ENCODE assay signal across 8 cellular contexts in genomic region chr19:44164673-44165512, GRCh38. TPM values are rescaled to one million over a fixed set of nuclear protein-coding genes. Genes with fewer than 3 reads are reported as not detected.
DNase-seq lines count a peak whose midpoint lies in the region; ATAC-seq, FAIRE-seq and TF ChIP-seq lines count a peak whose summit lies in the region.

Gene ZNF226, plus strand, starts transcription at chr19:44165100. Its CDS starts 4,981 bp downstream, at chr19:44170081.

- peak within 1 kb of the TSS; percentile 91 for H3K4me2 ChIP-seq in smooth muscle cell

- H3F3A ChIP-seq in smooth muscle cell (ENCODE audit: low read depth) = no peaks in the 10 kb centered on the region

- under 1% methylated on average over 32 of the region's 32 CpGs for WGBS in smooth muscle cell (ENCODE audit: low lambda C conversion rate)

- H3K4me3 ChIP-seq in cardiac fibroblast (replicated peaks in 1 of 2; ENCODE audit: low read depth in 2 of 2, low read length in 2 of 2) (peak within 1 kb of the TSS; percentile 63 to 91), smooth muscle cell (peak within 1 kb of the TSS; percentile 93)

- H3K27me3 ChIP-seq in smooth muscle cell (ENCODE audit: low read depth) = no peaks in the 10 kb centered on the region

- H3K27ac ChIP-seq in VCaP (peak within 1 kb of the TSS; percentile 83), smooth muscle cell (ENCODE audit: low read depth) (peak within 1 kb of the TSS; percentile 79)

- no peak for TF ChIP-seq CTCF in VCaP (conservative IDR thresholded peaks at IDR 0.05)
- TF ChIP-seq CTCF in cardiac fibroblast (IDR thresholded peaks at IDR 0.05; ENCODE audit: low read depth, low read length) = no peak
- no peak for TF ChIP-seq CTCF in smooth muscle cell (IDR thresholded peaks at IDR 0.05; ENCODE audit: borderline replicate concordance, insufficient read depth, poor library complexity, severe bottlenecking)

- H3K9me3 ChIP-seq in smooth muscle cell (replicated peaks; ENCODE audit: low read depth) = no peaks in the 10 kb centered on the region

- peak; percentile 93 for DNase-seq in NCI-H2196 (lab: John Stamatoyannopoulos, UW; ENCODE audit: unreplicated experiment)
- DNase-seq in cardiac fibroblast (ENCODE audit: low read depth in 2 of 2) = peak; percentile 99
- peak; percentile 96 for DNase-seq in iPS-NIHi7 (ENCODE audit: extremely low spot score)
- DNase-seq in smooth muscle cell (lab: John Stamatoyannopoulos, UW; ENCODE audit: unreplicated experiment) = peak; percentile 36

- peak; percentile 78 for ATAC-seq in GM18858 (IDR thresholded peaks at IDR 0.05; ENCODE audit: unreplicated experiment)
- ATAC-seq in HG03097 (IDR thresholded peaks at IDR 0.05; ENCODE audit: low FRiP score, unreplicated experiment) = peak; percentile 83

- peaks cover 34% of the 10 kb centered on the region for H3K79me2 ChIP-seq in smooth muscle cell (ENCODE audit: low read depth)

- FAIRE-seq in A204.1 (lab: Jason Lieb, UNC) = peak; percentile 100

- peak within 1 kb of the TSS; percentile 89 for H3K9ac ChIP-seq in smooth muscle cell (ENCODE audit: low read depth)

- H4K20me1 ChIP-seq in smooth muscle cell (ENCODE audit: low read depth) = no peaks in the 10 kb centered on the region

- H3K4me1 ChIP-seq in smooth muscle cell (ENCODE audit: low read depth) = peaks cover 7% of the 10 kb centered on the region

- H2AFZ ChIP-seq in smooth muscle cell (ENCODE audit: low read depth) = peak within 1 kb of the TSS; percentile 99

- H3K36me3 ChIP-seq in smooth muscle cell (ENCODE audit: low read depth) = peaks cover 17% of the 10 kb centered on the region

RNA-seq across cellular contexts. Expression of gene ZNF226, which starts in this region (rescaled TPM):
- 38.2 and 42.3 TPM in 2 replicates for total RNA-seq in smooth muscle cell
- 36.0 and 39.4 TPM in 2 replicates for polyA plus RNA-seq in smooth muscle cell

Comparison
In these comparisons a context has a peak if more than half of its experiments do, and no peak if none do; other contexts are left out.
1. Peak in every context shown above with its lines: DNase-seq, ATAC-seq, H3K4me3 ChIP-seq and H3K27ac ChIP-seq.
2. DNase-seq: peak in every context shown above with its lines; median percentile 99 in cardiac fibroblast; 96 in iPS-NIHi7; 93 in NCI-H2196; 36 in smooth muscle cell.